ENCODE assay signal across 18 cellular contexts in the genomic region with DNA sequence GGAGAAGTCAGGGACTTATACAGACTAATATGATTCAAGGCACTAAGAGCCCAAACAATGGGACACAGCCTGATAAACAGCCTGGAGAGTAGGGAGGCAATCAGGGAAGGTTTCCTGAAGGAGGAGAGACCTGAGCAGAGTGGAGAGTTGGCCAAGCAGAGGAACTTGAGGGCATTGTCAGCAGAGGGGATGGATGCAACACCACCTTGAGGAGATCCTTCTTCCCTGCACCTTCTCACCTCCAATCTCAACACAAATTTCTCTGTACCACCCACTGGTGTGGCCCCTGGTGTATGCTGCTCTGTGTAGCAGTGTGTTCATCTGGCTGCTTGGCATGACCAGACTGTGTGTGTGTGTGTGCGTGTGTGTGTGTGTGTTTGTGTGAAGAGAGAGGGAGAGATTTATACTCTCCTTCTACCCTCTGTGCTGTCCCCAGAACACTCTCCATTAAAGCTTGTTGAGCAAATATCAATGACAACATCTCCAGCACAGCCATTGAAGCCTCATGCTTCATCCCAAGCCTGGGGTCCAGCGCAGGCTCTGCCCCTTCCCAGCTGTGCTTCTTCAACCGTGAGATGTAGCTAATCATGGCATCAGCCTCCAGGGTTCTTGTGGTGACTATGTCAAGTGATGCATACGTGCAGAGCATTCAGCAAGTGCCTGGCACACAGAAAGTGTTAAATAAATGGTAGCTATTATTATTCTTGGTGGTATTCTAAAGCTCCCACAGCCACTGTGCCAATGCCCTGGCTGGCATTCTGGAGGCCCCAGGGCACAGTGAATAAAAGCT.
DNase-seq lines count a peak whose midpoint lies in the region; ATAC-seq and TF ChIP-seq lines count a peak whose summit lies in the region.
"Had no signal": no experiment of that assay in that cellular context is flagged by ENCODE, and none has a peak within 500 bp of the region (broad histone marks: within the 10 kb centered on the region; RNA-seq: fewer than 3 reads in every experiment).

No MANE protein-coding gene starts in this region.

- H3K4me3 ChIP-seq in WERI-Rb-1 (ENCODE audit: low read depth, low read length): no peak overlapping the region
- H3K4me3 ChIP-seq in upper lobe of right lung: no peak overlapping the region
- no peak overlapping the region for H3K4me3 ChIP-seq in colonic mucosa
- H3K4me3 ChIP-seq: K562 had no signal

- H3K4me1 Mint-ChIP-seq in nephron progenitor cell: peaks cover 52% of the 10 kb centered on the region
- no peaks in the 10 kb centered on the region for H3K4me1 Mint-ChIP-seq in activated naive CD8-positive, alpha-beta T cell treated with anti-CD3 and anti-CD28 coated beads, Interleukin-2, amount 50 U/mL, for 24 hours
- H3K4me1 Mint-ChIP-seq: B cell had no signal

- H3K9ac ChIP-seq in colonic mucosa (ENCODE audit: low read depth in 2 of 2, low read length in 2 of 2): no peak overlapping the region

- peaks cover 9% of the 10 kb centered on the region for H3K36me3 Mint-ChIP-seq in nephron progenitor cell (ENCODE audit: low read depth)
- H3K36me3 Mint-ChIP-seq in activated naive CD8-positive, alpha-beta T cell treated with anti-CD3 and anti-CD28 coated beads, Interleukin-2, amount 50 U/mL, for 24 hours (ENCODE audit: low read depth): no peaks in the 10 kb centered on the region
- H3K36me3 Mint-ChIP-seq: CD8-positive, alpha-beta T cell had no signal

- peaks cover 22% of the 10 kb centered on the region for H3K27me3 Mint-ChIP-seq in nephron progenitor cell (ENCODE audit: low read depth, poor library complexity)
- H3K27me3 Mint-ChIP-seq in activated naive CD8-positive, alpha-beta T cell treated with anti-CD3 and anti-CD28 coated beads, Interleukin-2, amount 50 U/mL, for 24 hours: peaks cover 4% of the 10 kb centered on the region

- H3K9me3 Mint-ChIP-seq in nephron progenitor cell: peaks cover 31% of the 10 kb centered on the region
- H3K9me3 Mint-ChIP-seq in activated naive CD8-positive, alpha-beta T cell treated with anti-CD3 and anti-CD28 coated beads, Interleukin-2, amount 50 U/mL, for 24 hours: no peaks in the 10 kb centered on the region

- H3K27ac Mint-ChIP-seq in nephron progenitor cell: peak overlapping the region; percentile 58
- no peak overlapping the region for H3K27ac Mint-ChIP-seq in activated naive CD8-positive, alpha-beta T cell treated with anti-CD3 and anti-CD28 coated beads, Interleukin-2, amount 50 U/mL, for 24 hours
- H3K27ac Mint-ChIP-seq: B cell; CD8-positive, alpha-beta T cell had no signal

- TF ChIP-seq CTCF in WERI-Rb-1 (IDR thresholded peaks at IDR 0.05; ENCODE audit: low read depth, low read length) (peak; percentile 63), nephron progenitor cell (IDR thresholded peaks at IDR 0.05) (no peak), upper lobe of right lung (IDR thresholded peaks at IDR 0.05) (no peak), colonic mucosa (IDR thresholded peaks at IDR 0.05) (no peak)

- H3K27me3 ChIP-seq in WERI-Rb-1 (ENCODE audit: insufficient read depth, low read depth, severe bottlenecking) (no peaks in the 10 kb centered on the region), upper lobe of right lung (no peaks in the 10 kb centered on the region), colonic mucosa (no peaks in the 10 kb centered on the region)

- DNase-seq in NCI-H146 (lab: John Stamatoyannopoulos, UW): peak; percentile 33
- DNase-seq in NCI-H146 treated with DMSO at 0.1 percent for 48 hours (lab: John Stamatoyannopoulos, UW; ENCODE audit: unreplicated experiment): no peak
- no peak for DNase-seq in WERI-Rb-1
- no peak for DNase-seq in nephron progenitor cell
- DNase-seq in upper lobe of right lung: no peak
- no peak for DNase-seq in activated naive CD8-positive, alpha-beta T cell treated with anti-CD3 and anti-CD28 coated beads, Interleukin-2, amount 50 U/mL, for 24 hours
- no peak for DNase-seq in colonic mucosa
- DNase-seq: CD8-positive, alpha-beta T cell; DMS79; H7; NCI-H1417 treated with DMSO at 0.1 percent for 48 hours; NCI-H2081; NCI-H524 treated with DMSO at 0.1 percent for 48 hours; SHP77 had no signal

- H3K27ac ChIP-seq in WERI-Rb-1 (no peak overlapping the region), upper lobe of right lung (no peak overlapping the region), colonic mucosa (no peak overlapping the region)
- H3K27ac ChIP-seq: 22Rv1 had no signal

- peak overlapping the region; percentile 46 for H3K4me3 Mint-ChIP-seq in nephron progenitor cell
- no peak overlapping the region for H3K4me3 Mint-ChIP-seq in activated naive CD8-positive, alpha-beta T cell treated with anti-CD3 and anti-CD28 coated beads, Interleukin-2, amount 50 U/mL, for 24 hours
- H3K4me3 Mint-ChIP-seq: B cell; CD8-positive, alpha-beta T cell had no signal

- H3K9me3 ChIP-seq in WERI-Rb-1 (ENCODE audit: severe bottlenecking): peaks cover 10% of the 10 kb centered on the region
- H3K9me3 ChIP-seq in upper lobe of right lung: no peaks in the 10 kb centered on the region
- no peaks in the 10 kb centered on the region for H3K9me3 ChIP-seq in colonic mucosa

- H3K4me1 ChIP-seq in upper lobe of right lung (no peaks in the 10 kb centered on the region), colonic mucosa (no peaks in the 10 kb centered on the region)

- ATAC-seq in upper lobe of right lung (peak; percentile 15), HG03439 (IDR thresholded peaks at IDR 0.05; ENCODE audit: unreplicated experiment) (no peak)
- no peak for ATAC-seq in activated naive CD8-positive, alpha-beta T cell treated with anti-CD3 and anti-CD28 coated beads, Interleukin-2, amount 50 U/mL, for 24 hours
- ATAC-seq: CD8-positive, alpha-beta T cell; K562 had no signal

- intact Hi-C loops in upper lobe of right lung (cut with DNase I): no loop called here
- intact Hi-C loops in colonic mucosa (cut with DNase I): no loop called here

- no peaks in the 10 kb centered on the region for H3K36me3 ChIP-seq in WERI-Rb-1
- no peaks in the 10 kb centered on the region for H3K36me3 ChIP-seq in upper lobe of right lung
- H3K36me3 ChIP-seq in colonic mucosa: no peaks in the 10 kb centered on the region
